In the genomic region with DNA sequence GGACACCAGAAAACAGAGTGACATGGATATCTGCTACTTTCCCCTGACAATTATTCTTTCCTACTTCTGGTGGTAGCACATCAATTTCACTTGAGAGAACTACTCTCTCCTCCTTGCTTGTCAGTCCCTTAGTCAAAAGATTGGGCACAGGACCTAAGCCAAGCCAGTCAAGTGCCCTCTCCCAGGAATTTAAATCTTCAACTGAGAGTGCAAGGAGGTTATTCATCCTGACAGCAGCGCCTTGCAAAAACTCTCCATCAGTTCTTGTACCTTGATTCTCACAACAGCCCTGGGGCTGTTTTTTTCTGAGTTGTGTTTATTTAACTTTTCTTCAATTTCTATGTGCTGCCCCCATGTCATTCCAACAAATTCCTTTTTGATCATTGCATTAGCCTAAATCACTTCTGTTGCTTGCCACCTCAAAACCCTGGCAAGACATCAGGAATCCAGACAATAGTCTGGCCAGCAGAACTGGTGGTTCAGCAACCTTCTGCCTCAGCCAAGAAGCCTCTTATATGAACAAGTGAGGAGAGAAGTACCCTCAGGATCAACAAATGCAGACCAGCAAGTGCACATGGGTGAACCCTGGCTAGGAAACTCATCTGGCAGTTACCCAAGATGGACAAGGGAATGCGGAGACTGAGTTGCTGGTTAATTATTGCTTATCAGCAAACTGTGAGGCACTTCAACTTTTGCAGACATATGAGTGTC, we compare ENCODE assay signal across 28 cellular contexts. TPM values are rescaled to one million over a fixed set of nuclear protein-coding genes. Genes with fewer than 3 reads are reported as not detected.
A peak's percentile ranks its signal among the peaks of the same experiment; 100 is the strongest.
DNase-seq lines count a peak whose midpoint lies in the region; ATAC-seq and TF ChIP-seq lines count a peak whose summit lies in the region.
"Had no signal": no experiment of that assay in that cellular context is flagged by ENCODE, and none has a peak within 500 bp of the region (broad histone marks: within the 10 kb centered on the region; RNA-seq: fewer than 3 reads in every experiment).

No MANE protein-coding gene starts in this region.

- no peaks in the 10 kb centered on the region for H3K36me3 ChIP-seq in lower lobe of right lung
- H3K36me3 ChIP-seq in upper lobe of left lung = no peaks in the 10 kb centered on the region
- H3K36me3 ChIP-seq: ascending aorta, thoracic aorta had no signal

- ATAC-seq in lower lobe of right lung = peak; percentile 87 to 93
- peak; percentile 70 to 78 for ATAC-seq in upper lobe of left lung (ENCODE audit: low FRiP score in 2 of 2)
- no peak for ATAC-seq in HG03520 (IDR thresholded peaks at IDR 0.05; ENCODE audit: unreplicated experiment)
- no peak for ATAC-seq in right cardiac atrium
- ATAC-seq: naive thymus-derived CD8-positive, alpha-beta T cell had no signal

- WGBS in upper lobe of left lung, 2 donors = 59 to 65% methylated on average over 2 of the region's 2 CpGs
- 65% methylated on average over 2 of the region's 2 CpGs for WGBS in right cardiac atrium

- H3K4me1 ChIP-seq in lower lobe of right lung (no peaks in the 10 kb centered on the region), upper lobe of left lung (peaks cover 0 to 1% (median 0%) of the 10 kb centered on the region in 4 donors), right cardiac atrium (ENCODE audit: control insufficient read depth, insufficient read depth, low read length) (peaks cover 9% of the 10 kb centered on the region)

- TF ChIP-seq EP300 in upper lobe of left lung (IDR thresholded peaks at IDR 0.05) = no peak

- no peak for TF ChIP-seq POLR2A in upper lobe of left lung (IDR thresholded peaks at IDR 0.05)

- H3K27me3 ChIP-seq in lower lobe of right lung (ENCODE audit: low read depth) (no peaks in the 10 kb centered on the region), upper lobe of left lung (no peaks in the 10 kb centered on the region), right cardiac atrium (ENCODE audit: control insufficient read depth, insufficient read depth) (no peaks in the 10 kb centered on the region)
- H3K27me3 ChIP-seq: ascending aorta had no signal

- TF ChIP-seq CTCF in fibroblast of the aortic adventitia (IDR thresholded peaks at IDR 0.05; ENCODE audit: insufficient read depth, low read length) (no peak), lower lobe of right lung (IDR thresholded peaks at IDR 0.05) (no peak), upper lobe of left lung (IDR thresholded peaks at IDR 0.05) (no peak)

- no peak overlapping the region for H3K27ac ChIP-seq in lower lobe of right lung
- peak overlapping the region in 1 of 4 donors; percentile 16 for H3K27ac ChIP-seq in upper lobe of left lung
- H3K27ac ChIP-seq in right cardiac atrium (ENCODE audit: low read length) = no peak overlapping the region
- H3K27ac ChIP-seq: ascending aorta, SK-N-MC, skin epidermis had no signal

- H3K9me3 ChIP-seq in lower lobe of right lung (no peaks in the 10 kb centered on the region), upper lobe of left lung (no peaks in the 10 kb centered on the region), right cardiac atrium (ENCODE audit: control insufficient read depth, low read length) (no peaks in the 10 kb centered on the region)
- H3K9me3 ChIP-seq: ascending aorta, thoracic aorta had no signal

- H3K4me3 ChIP-seq in fibroblast of the aortic adventitia (ENCODE audit: low read depth, low read length) (no peak overlapping the region), lower lobe of right lung (no peak overlapping the region), upper lobe of left lung (no peak overlapping the region), right cardiac atrium (ENCODE audit: low read length) (no peak overlapping the region)
- H3K4me3 ChIP-seq: ascending aorta, SK-N-MC, skin epidermis, thoracic aorta had no signal

- DNase-seq in HT-29 (ENCODE audit: low spot score) = peak; percentile 3
- DNase-seq in fibroblast of the aortic adventitia (ENCODE audit: low read depth) = peak; percentile 73
- DNase-seq in lower lobe of right lung = peak; percentile 51
- DNase-seq in upper lobe of left lung = peak in 1 of 2 donors; percentile 82
- no peak for DNase-seq in NCI-H2171 treated with DMSO at 0.1 percent for 48 hours (lab: John Stamatoyannopoulos, UW)
- no peak for DNase-seq in NCI-H1417 treated with DMSO at 0.1 percent for 48 hours (lab: John Stamatoyannopoulos, UW)
- DNase-seq in right cardiac atrium = no peak
- DNase-seq: activated effector memory CD4-positive, alpha-beta T cell treated with Interleukin-2 at 50 U/mL for 16 hours; activated naive CD8-positive, alpha-beta T cell treated with anti-CD3 and anti-CD28 coated beads, Interleukin-2, amount 10 ng/mL, durations not matched to agents 7 days and 5 days; central memory CD4-positive, alpha-beta T cell; dermis blood vessel endothelial cell; glutamatergic neuron; H7; KBM-7; midbrain; MM.1S; naive thymus-derived CD8-positive, alpha-beta T cell; NCI-H1417; NCI-H82; occipital lobe had no signal

- intact Hi-C loops in lower lobe of right lung (cut with DNase I) (no loop called here), right cardiac atrium (cut with DNase I) (no loop called here)

RNA-seq across cellular contexts. Expression of gene COL4A3, which starts 19.4 kb away (rescaled TPM):
- total RNA-seq in HT-29 (2014; rRNA removed; shearing (Covaris generic)) = not detected in 2 replicates
- total RNA-seq in fibroblast of the aortic adventitia (ENCODE audit: low replicate concordance) = 0.08 and 1.3 TPM in 2 replicates
- total RNA-seq in lower lobe of right lung = 33.6 TPM
- total RNA-seq in upper lobe of left lung = 100 to 1,000 TPM in 1 of 6 donors, 10 to 100 TPM in 5; 32.9 to 129 (median 60.6) TPM
- total RNA-seq in right cardiac atrium = 10 to 100 TPM in 1 of 4 donors, 1 to 10 TPM in 3; 6.2 to 11.0 (median 7.1) TPM
- polyA plus RNA-seq in right cardiac atrium = 4.7 TPM
- total RNA-seq: activated naive CD8-positive, alpha-beta T cell treated with anti-CD3 and anti-CD28 coated beads, Interleukin-2, amount 10 ng/mL, durations not matched to agents 7 days and 5 days; HT1080; T-helper 1 cell treated with Interleukin-12 subunit alpha and Interleukin-12 subunit beta and Interleukin-4 antibody, amounts not matched to agents 30 ng/mL and 1 ng/mL, for 36 hours had no signal
- polyA plus RNA-seq: CD14-positive monocyte; naive thymus-derived CD8-positive, alpha-beta T cell had no signal

RNA-seq across cellular contexts. Expression of gene COL4A4, which starts 19.8 kb away (rescaled TPM):
- not detected in 2 replicates for total RNA-seq in HT-29 (2014; rRNA removed; shearing (Covaris generic))
- total RNA-seq in fibroblast of the aortic adventitia (ENCODE audit: low replicate concordance) = 1.1 and 2.6 TPM in 2 replicates
- 24.3 TPM for total RNA-seq in lower lobe of right lung
- total RNA-seq in upper lobe of left lung = 10 to 100 TPM; 22.0 to 31.2 (median 26.1) TPM
- total RNA-seq in right cardiac atrium = 10 to 100 TPM; 13.1 to 17.2 (median 15.3) TPM
- polyA plus RNA-seq in right cardiac atrium = 3.6 TPM
- total RNA-seq: activated naive CD8-positive, alpha-beta T cell treated with anti-CD3 and anti-CD28 coated beads, Interleukin-2, amount 10 ng/mL, durations not matched to agents 7 days and 5 days; T-helper 1 cell treated with Interleukin-12 subunit alpha and Interleukin-12 subunit beta and Interleukin-4 antibody, amounts not matched to agents 30 ng/mL and 1 ng/mL, for 36 hours had no signal

Comparison
In these comparisons a context has a peak if more than half of its experiments do, and no peak if none do; other contexts are left out.
1. DNase-seq: peak in HT-29 (single experiment), fibroblast of the aortic adventitia (single experiment) and lower lobe of right lung (single experiment); none in NCI-H2171 treated with DMSO at 0.1 percent for 48 hours (single experiment), NCI-H1417 treated with DMSO at 0.1 percent for 48 hours (single experiment) and right cardiac atrium (0 of 3).
2. ATAC-seq: peak in lower lobe of right lung (2 of 2) and upper lobe of left lung (2 of 2); none in HG03520 (single experiment) and right cardiac atrium (0 of 2).